8 cellular contexts compared by ENCODE assay signal in the genomic region with DNA sequence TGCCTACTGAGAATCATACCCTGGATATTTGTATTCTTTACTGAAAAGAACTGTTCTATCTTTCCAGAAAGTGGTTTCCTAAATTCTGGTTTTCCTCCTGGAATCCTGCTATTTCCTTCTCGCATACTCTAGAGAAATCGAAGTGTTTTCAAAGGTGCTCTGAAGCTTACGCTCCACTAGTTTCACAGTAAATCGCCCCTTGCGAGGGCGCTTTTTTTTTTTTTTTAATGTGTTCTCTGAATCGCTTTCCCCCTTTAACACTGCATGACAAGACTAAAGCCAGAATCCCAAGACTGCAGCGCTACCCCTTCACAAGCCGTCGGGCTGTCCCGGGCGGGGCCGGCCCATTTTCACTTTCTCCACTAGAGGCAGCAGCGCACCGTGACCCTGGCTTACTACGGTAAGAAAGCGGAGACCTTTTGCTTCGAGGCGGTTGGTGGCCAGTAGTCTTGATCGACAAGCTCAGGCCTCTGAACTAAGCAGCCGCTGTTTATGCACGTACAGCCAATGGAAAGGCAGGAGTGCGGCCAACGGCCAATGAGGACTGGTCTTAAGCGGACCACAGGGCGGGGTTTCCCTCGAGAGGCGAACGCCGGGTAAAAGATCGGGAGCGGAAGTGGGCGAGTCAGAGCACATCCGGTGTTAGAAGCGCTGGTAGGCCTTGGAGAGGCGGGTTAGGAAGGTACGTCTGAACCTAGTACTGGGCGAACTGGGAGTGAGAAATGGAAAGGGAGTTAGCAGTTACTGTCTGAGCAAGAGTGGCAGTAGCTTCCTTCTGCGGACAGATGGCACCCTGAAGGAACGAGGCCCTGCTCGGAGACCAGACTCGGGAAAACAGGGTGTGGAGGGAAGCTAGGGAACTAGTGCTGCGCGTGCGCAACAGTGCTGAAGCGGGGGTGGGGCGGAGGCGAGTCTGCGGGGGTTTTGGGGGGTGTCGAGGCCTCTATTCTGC. TPM values are rescaled to one million over a fixed set of nuclear protein-coding genes. Genes with fewer than 3 reads are reported as not detected.
DNase-seq lines count a peak whose midpoint lies in the region; ATAC-seq lines count a peak whose summit lies in the region.

A gene with protein sequence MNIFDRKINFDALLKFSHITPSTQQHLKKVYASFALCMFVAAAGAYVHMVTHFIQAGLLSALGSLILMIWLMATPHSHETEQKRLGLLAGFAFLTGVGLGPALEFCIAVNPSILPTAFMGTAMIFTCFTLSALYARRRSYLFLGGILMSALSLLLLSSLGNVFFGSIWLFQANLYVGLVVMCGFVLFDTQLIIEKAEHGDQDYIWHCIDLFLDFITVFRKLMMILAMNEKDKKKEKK (plus strand): TSS at position 628 of the 952 bp plus-strand sequence. CDS start 10,937 bp downstream, outside the sequence.

- CTCF ChIA-PET in activated CD8-positive, alpha-beta memory T cell treated with anti-CD3 and anti-CD28 coated beads for 36 hours (lab: Charles Lee): interaction anchor here (0.6 to 2.5 kb wide), 40 partner anchors 9 to 611 kb away, joined by 3 to 37 read pairs (median 4); a partner anchor contains a TSS

- H3K27ac ChIP-seq in effector memory CD4-positive, alpha-beta T cell (ENCODE audit: insufficient read depth, low read length, poor library complexity, severe bottlenecking): peak within 1 kb of the TSS; percentile 99

- H3K36me3 ChIP-seq in effector memory CD4-positive, alpha-beta T cell (ENCODE audit: control insufficient read depth, insufficient read depth, low read length): no peaks in the 10 kb centered on the region

- peak within 1 kb of the TSS; percentile 81 for H3K4me3 ChIP-seq in effector memory CD4-positive, alpha-beta T cell (ENCODE audit: insufficient read depth, low read depth, low read length, poor library complexity, severe bottlenecking)

- DNase-seq in CMK (ENCODE audit: low read depth) (peak; percentile 100), HS-5 (ENCODE audit: low read depth) (peak; percentile 99), medulla oblongata (ENCODE audit: extremely low spot score) (peak; percentile 100)
- peak; percentile 98 for DNase-seq in NK-92 treated with Interleukin-12 subunit alpha and Interleukin-12 subunit beta, amount 100 ng/mL, for 24 hours (lab: John Stamatoyannopoulos, UW)
- peak; percentile 99 for DNase-seq in effector memory CD4-positive, alpha-beta T cell
- peak; percentile 96 for DNase-seq in stimulated activated CD8-positive, alpha-beta memory T cell treated with anti-CD3 and anti-CD28 coated beads, Interleukin-12 subunit alpha, Interleukin-12 subunit beta, amount 100 ng/mL, for 24 hours (ENCODE audit: extremely low read depth)

- peaks cover 27% of the 10 kb centered on the region for H3K4me1 ChIP-seq in effector memory CD4-positive, alpha-beta T cell (ENCODE audit: control insufficient read depth, insufficient read depth, low read length, poor library complexity, severe bottlenecking)

- POLR2A ChIA-PET in activated CD8-positive, alpha-beta memory T cell treated with anti-CD3 and anti-CD28 coated beads for 36 hours (lab: Charles Lee): interaction anchor here (0.6 to 1.9 kb wide), 25 partner anchors 9 to 1064 kb away, joined by 3 to 10 read pairs (median 5); a partner anchor contains a TSS

- peak; percentile 96 for ATAC-seq in GM19467 (IDR thresholded peaks at IDR 0.05; ENCODE audit: unreplicated experiment)

- H3K27me3 ChIP-seq in effector memory CD4-positive, alpha-beta T cell (replicated peaks; ENCODE audit: control insufficient read depth, insufficient read depth, low read length, poor library complexity, severe bottlenecking): no peaks in the 10 kb centered on the region

- no peaks in the 10 kb centered on the region for H3K9me3 ChIP-seq in effector memory CD4-positive, alpha-beta T cell (ENCODE audit: control insufficient read depth, low read length)

RNA-seq across cellular contexts. Expression of the gene that starts here (rescaled TPM):
- total RNA-seq in activated CD8-positive, alpha-beta memory T cell treated with anti-CD3 and anti-CD28 coated beads for 36 hours: 100 to 1,000 TPM; 461 to 468 TPM

Comparison
In these comparisons a context has a peak if more than half of its experiments do, and no peak if none do; other contexts are left out.
1. Peak in every context shown above with its lines: DNase-seq, ATAC-seq, H3K4me3 ChIP-seq and H3K27ac ChIP-seq.